In the genomic region with DNA sequence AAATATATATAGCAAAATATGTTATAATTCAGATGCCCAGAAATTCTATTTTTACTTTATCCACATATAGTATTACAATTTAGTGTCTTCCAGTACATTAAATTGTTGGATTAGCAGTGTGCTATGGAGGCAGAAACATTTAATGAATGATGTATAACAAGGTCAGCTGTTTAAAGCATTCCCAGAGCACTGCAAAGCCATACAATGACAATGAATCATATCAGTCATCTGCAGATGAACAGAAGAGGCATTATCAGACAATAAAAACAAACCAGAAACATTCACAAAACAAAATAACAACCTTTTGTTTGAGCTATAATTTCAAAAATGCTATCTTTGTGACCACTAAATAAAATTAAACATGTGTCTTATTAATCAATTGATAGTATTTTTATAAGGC, we compare ENCODE assay signal across 16 cellular contexts.
"Had no signal": no experiment of that assay in that cellular context is flagged by ENCODE, and none has a peak within 500 bp of the region (broad histone marks: within the 10 kb centered on the region; RNA-seq: fewer than 3 reads in every experiment).

No MANE protein-coding gene starts in this region.

- H3K4me3 ChIP-seq: ascending aorta, breast epithelium, lower lobe of right lung, thoracic aorta had no signal

- ATAC-seq: activated CD8-positive, alpha-beta T cell treated with anti-CD3 and anti-CD28 coated beads, Interleukin-2, amount 10 ng/mL, durations not matched to agents 7 days and 5 days; activated naive CD8-positive, alpha-beta T cell treated with anti-CD3 and anti-CD28 coated beads, Interleukin-2, amount 50 U/mL, for 24 hours; esophagus mucosa; left colon; lower lobe of right lung had no signal

- H3K4me1 Mint-ChIP-seq: activated CD4-positive, alpha-beta T cell treated with anti-CD3 and anti-CD28 coated beads, Interleukin-2, amount 10 ng/mL, durations not matched to agents 7 days and 5 days; activated naive CD4-positive, alpha-beta T cell treated with anti-CD3 and anti-CD28 coated beads, Interleukin-2, amount 10 ng/mL, durations not matched to agents 7 days and 5 days; activated naive CD8-positive, alpha-beta T cell treated with anti-CD3 and anti-CD28 coated beads, Interleukin-2, amount 50 U/mL, for 24 hours had no signal

- H3K27ac Mint-ChIP-seq: activated CD4-positive, alpha-beta T cell treated with anti-CD3 and anti-CD28 coated beads, Interleukin-2, amount 10 ng/mL, durations not matched to agents 7 days and 5 days; activated CD8-positive, alpha-beta T cell treated with anti-CD3 and anti-CD28 coated beads, Interleukin-2, amount 10 ng/mL, durations not matched to agents 7 days and 5 days; activated naive CD4-positive, alpha-beta T cell treated with anti-CD3 and anti-CD28 coated beads, Interleukin-2, amount 10 ng/mL, durations not matched to agents 7 days and 5 days; activated naive CD8-positive, alpha-beta T cell treated with anti-CD3 and anti-CD28 coated beads, Interleukin-2, amount 50 U/mL, for 24 hours; nephron had no signal

- H3K36me3 Mint-ChIP-seq: activated naive CD4-positive, alpha-beta T cell treated with anti-CD3 and anti-CD28 coated beads, Interleukin-2, amount 10 ng/mL, durations not matched to agents 7 days and 5 days had no signal

- DNase-seq: activated CD4-positive, alpha-beta T cell treated with anti-CD3 and anti-CD28 coated beads, Interleukin-2, amount 10 ng/mL, durations not matched to agents 7 days and 5 days; activated CD8-positive, alpha-beta T cell treated with anti-CD3 and anti-CD28 coated beads, Interleukin-2, amount 10 ng/mL, durations not matched to agents 7 days and 5 days; activated effector memory CD4-positive, alpha-beta T cell treated with Interleukin-2 at 50 U/mL for 16 hours; activated naive CD4-positive, alpha-beta T cell treated with anti-CD3 and anti-CD28 coated beads, Interleukin-2, amount 10 ng/mL, durations not matched to agents 7 days and 5 days; activated naive CD8-positive, alpha-beta T cell treated with anti-CD3 and anti-CD28 coated beads, Interleukin-2, amount 50 U/mL, for 24 hours; activated T-cell treated with anti-CD3 and anti-CD28 coated beads, Interleukin-2, amount 50 U/mL, for 48 hours; effector CD4-positive, alpha-beta T cell; left colon; lower lobe of right lung; stimulated activated CD4-positive, alpha-beta T cell treated with anti-CD3 and anti-CD28 coated beads, Interleukin-2, amount 100 ng/mL, for 48 hours; T1000 had no signal

- H3K36me3 ChIP-seq: ascending aorta, breast epithelium, lower lobe of right lung, thoracic aorta had no signal

- H3K27ac ChIP-seq: ascending aorta, breast epithelium, lower lobe of right lung, thoracic aorta had no signal

- H3K27me3 Mint-ChIP-seq: activated CD4-positive, alpha-beta T cell treated with anti-CD3 and anti-CD28 coated beads, Interleukin-2, amount 10 ng/mL, durations not matched to agents 7 days and 5 days; activated naive CD4-positive, alpha-beta T cell treated with anti-CD3 and anti-CD28 coated beads, Interleukin-2, amount 10 ng/mL, durations not matched to agents 7 days and 5 days; activated naive CD8-positive, alpha-beta T cell treated with anti-CD3 and anti-CD28 coated beads, Interleukin-2, amount 50 U/mL, for 24 hours had no signal

- H3K9me3 ChIP-seq: ascending aorta, breast epithelium, lower lobe of right lung, thoracic aorta had no signal

- H3K4me3 Mint-ChIP-seq: activated CD4-positive, alpha-beta T cell treated with anti-CD3 and anti-CD28 coated beads, Interleukin-2, amount 10 ng/mL, durations not matched to agents 7 days and 5 days; activated CD8-positive, alpha-beta T cell treated with anti-CD3 and anti-CD28 coated beads, Interleukin-2, amount 10 ng/mL, durations not matched to agents 7 days and 5 days; activated naive CD4-positive, alpha-beta T cell treated with anti-CD3 and anti-CD28 coated beads, Interleukin-2, amount 10 ng/mL, durations not matched to agents 7 days and 5 days; activated naive CD8-positive, alpha-beta T cell treated with anti-CD3 and anti-CD28 coated beads, Interleukin-2, amount 50 U/mL, for 24 hours; nephron had no signal

- H3K27me3 ChIP-seq: ascending aorta, breast epithelium had no signal

- H3K4me1 ChIP-seq: ascending aorta, breast epithelium, lower lobe of right lung had no signal

- H3K9me3 Mint-ChIP-seq: activated CD4-positive, alpha-beta T cell treated with anti-CD3 and anti-CD28 coated beads, Interleukin-2, amount 10 ng/mL, durations not matched to agents 7 days and 5 days; activated naive CD8-positive, alpha-beta T cell treated with anti-CD3 and anti-CD28 coated beads, Interleukin-2, amount 50 U/mL, for 24 hours; nephron had no signal
